Comparison of ENCODE assay signal across 8 cellular contexts in the genomic region with DNA sequence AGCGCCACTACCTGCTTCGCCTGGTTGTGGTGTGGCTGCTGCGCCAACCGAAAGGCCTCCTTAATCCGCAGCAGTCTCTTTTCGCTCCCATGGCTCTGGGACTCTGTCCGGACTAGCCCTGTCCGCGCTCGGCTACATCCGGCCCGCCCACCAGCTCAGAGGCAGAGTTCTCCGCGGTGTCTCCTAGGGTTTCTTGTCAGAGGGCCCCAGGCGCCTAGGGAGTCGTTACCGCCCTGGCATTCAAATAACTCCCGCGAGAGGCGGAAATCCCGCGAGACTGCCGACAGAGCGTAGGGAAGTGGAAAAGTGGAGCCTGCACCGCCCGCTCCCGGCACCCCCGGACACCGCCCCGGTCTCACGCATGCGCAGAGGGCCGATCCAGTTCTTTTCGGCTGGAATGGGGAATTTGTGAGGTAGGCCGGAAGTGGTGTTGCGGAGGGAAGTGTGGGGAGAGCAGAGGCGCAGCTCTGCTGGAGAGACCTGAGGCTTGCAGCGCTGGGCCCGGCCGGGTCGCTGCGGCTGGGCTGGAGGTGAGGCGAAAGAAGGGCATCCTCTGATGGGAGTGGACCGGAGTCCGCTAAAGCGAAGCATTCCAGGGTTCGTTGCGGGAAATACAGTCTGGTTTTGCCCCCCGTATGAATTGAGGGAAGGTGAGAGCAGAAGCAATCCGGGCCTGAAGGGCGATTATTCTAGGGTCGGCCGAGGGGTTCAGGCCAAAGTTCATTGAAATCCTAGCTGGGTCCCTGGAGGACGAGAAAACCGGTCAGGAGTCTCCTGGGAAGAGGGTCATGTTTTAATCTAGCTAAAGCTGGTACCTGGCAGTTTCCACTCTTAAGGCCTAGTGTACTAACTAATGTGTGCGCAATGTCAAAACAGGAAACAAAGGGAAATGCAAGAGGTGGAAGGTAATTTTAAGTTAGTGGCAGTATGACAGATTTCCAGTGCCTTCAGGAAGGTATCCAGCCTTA. TPM values are rescaled to one million over a fixed set of nuclear protein-coding genes. Genes with fewer than 3 reads are reported as not detected.
A peak's percentile ranks its signal among the peaks of the same experiment; 100 is the strongest.
DNase-seq lines count a peak whose midpoint lies in the region; ATAC-seq, FAIRE-seq and TF ChIP-seq lines count a peak whose summit lies in the region.

A gene (plus strand): TSS at position 456 of the 968 bp plus-strand sequence. CDS start 5,151 bp downstream, outside the sequence.

- peaks cover 4% of the 10 kb centered on the region for H3K27me3 Mint-ChIP-seq in activated naive CD8-positive, alpha-beta T cell treated with anti-CD3 and anti-CD28 coated beads, Interleukin-2, amount 50 U/mL, for 24 hours

- ATAC-seq in HG02763 (IDR thresholded peaks at IDR 0.05; ENCODE audit: unreplicated experiment) (peak; percentile 90), Right ventricle myocardium superior (ENCODE audit: poor library complexity) (peak; percentile 99), pancreas (peak; percentile 93 to 98 (median 98))
- ATAC-seq in activated naive CD8-positive, alpha-beta T cell treated with anti-CD3 and anti-CD28 coated beads, Interleukin-2, amount 50 U/mL, for 24 hours, result peak; percentile 98

- no peaks in the 10 kb centered on the region for H3K9me3 ChIP-seq in pancreas
- no peaks in the 10 kb centered on the region for H3K9me3 ChIP-seq in tibial artery

- H3K27me3 ChIP-seq in pancreas (no peaks in the 10 kb centered on the region), tibial artery (no peaks in the 10 kb centered on the region)

- TF ChIP-seq CTCF in GM12865 (IDR thresholded peaks at IDR 0.05; ENCODE audit: insufficient read depth, low read depth, low read length, missing control alignments) (no peak), pancreas (IDR thresholded peaks at IDR 0.05) (peak in 1 of 4 donors; percentile 26), tibial artery (IDR thresholded peaks at IDR 0.05) (peak; percentile 28 to 29)

- H3K9me3 Mint-ChIP-seq in activated naive CD8-positive, alpha-beta T cell treated with anti-CD3 and anti-CD28 coated beads, Interleukin-2, amount 50 U/mL, for 24 hours, result no peaks in the 10 kb centered on the region

- peak within 1 kb of the TSS; percentile 99 for H3K27ac Mint-ChIP-seq in activated naive CD8-positive, alpha-beta T cell treated with anti-CD3 and anti-CD28 coated beads, Interleukin-2, amount 50 U/mL, for 24 hours

- H3K36me3 ChIP-seq in pancreas, result peaks cover 0 to 3% (median 0%) of the 10 kb centered on the region in 3 donors
- peaks cover 5 to 8% (median 7%) of the 10 kb centered on the region in 3 donors for H3K36me3 ChIP-seq in tibial artery

- DNase-seq in GM12865 (ENCODE audit: low read depth) (peak; percentile 98), NCI-H1417 treated with DMSO at 0.1 percent for 48 hours (lab: John Stamatoyannopoulos, UW) (peak; percentile 94), SW480 (ENCODE audit: low spot score) (peak; percentile 93), Right ventricle myocardium superior (peak; percentile 100), pancreas (peak; percentile 98 to 100 (median 100)), tibial artery (peak; percentile 98 to 99)
- peak; percentile 100 for DNase-seq in activated naive CD8-positive, alpha-beta T cell treated with anti-CD3 and anti-CD28 coated beads, Interleukin-2, amount 50 U/mL, for 24 hours

- WGBS in pancreas, 2 donors, result 0 to 1% methylated on average over 56 of the region's 56 CpGs

- peak within 1 kb of the TSS; percentile 99 for H3K4me3 Mint-ChIP-seq in activated naive CD8-positive, alpha-beta T cell treated with anti-CD3 and anti-CD28 coated beads, Interleukin-2, amount 50 U/mL, for 24 hours

- H3K36me3 Mint-ChIP-seq in activated naive CD8-positive, alpha-beta T cell treated with anti-CD3 and anti-CD28 coated beads, Interleukin-2, amount 50 U/mL, for 24 hours (ENCODE audit: low read depth), result peaks cover 27% of the 10 kb centered on the region

- H3K4me1 ChIP-seq in pancreas, result peaks cover 9 to 21% (median 11%) of the 10 kb centered on the region in 3 donors
- H3K4me1 ChIP-seq in tibial artery, result peaks cover 0 to 26% (median 15%) of the 10 kb centered on the region in 4 donors

- FAIRE-seq in pancreas (lab: Jason Lieb, UNC), result peak; percentile 63

- H3K4me3 ChIP-seq in GM12865 (ENCODE audit: low read depth, low read length) (peak within 1 kb of the TSS; percentile 89), pancreas (peak within 1 kb of the TSS; percentile 49 to 78 (median 66)), tibial artery (peak within 1 kb of the TSS; percentile 79 to 80)

- peaks cover 39% of the 10 kb centered on the region for H3K4me1 Mint-ChIP-seq in activated naive CD8-positive, alpha-beta T cell treated with anti-CD3 and anti-CD28 coated beads, Interleukin-2, amount 50 U/mL, for 24 hours

- intact Hi-C loops in Right ventricle myocardium superior (cut with DNase I) (no loop called here), pancreas (cut with DNase I) (no loop called here), tibial artery (cut with DNase I; ENCODE audit: low total_unique reads) (no loop called here)

- H3K27ac ChIP-seq in pancreas, result peak within 1 kb of the TSS; percentile 84 to 95 (median 89)
- H3K27ac ChIP-seq in tibial artery, result peak within 1 kb of the TSS; percentile 88 to 91

RNA-seq across cellular contexts. Expression of the gene that starts here (rescaled TPM):
- total RNA-seq in Right ventricle myocardium superior (25.5 TPM), pancreas (10 to 100 TPM in 5 of 6 donors, 1 to 10 TPM in 1; 8.6 to 19.3 (median 13.9) TPM)
- 10 to 100 TPM; 24.8 to 36.0 TPM for polyA plus RNA-seq in pancreas

Comparison
In these comparisons a context has a peak if more than half of its experiments do, and no peak if none do; other contexts are left out.
1. Peak in every context shown above with its lines: DNase-seq, ATAC-seq, H3K4me3 ChIP-seq and H3K27ac ChIP-seq.